Comparison of ENCODE assay signal across 39 cellular contexts in genomic region chr12:55407866-55408265, GRCh38. TPM values are rescaled to one million over a fixed set of nuclear protein-coding genes. Genes with fewer than 3 reads are reported as not detected.
"Had no signal": no experiment of that assay in that cellular context is flagged by ENCODE, and none has a peak within 500 bp of the region (broad histone marks: within the 10 kb centered on the region; RNA-seq: fewer than 3 reads in every experiment).

No MANE protein-coding gene starts in this region.

- H3K36me3 ChIP-seq: adrenal gland, ascending aorta, brain microvascular endothelial cell, breast epithelium, cardiac muscle cell had no signal

- H3K9me3 ChIP-seq: adrenal gland, ascending aorta, body of pancreas had no signal

- H3K27me3 Mint-ChIP-seq: brain had no signal

- H3K4me1 ChIP-seq: adrenal gland, ascending aorta, body of pancreas, breast epithelium had no signal

- H3K9me3 Mint-ChIP-seq: activated naive CD4-positive, alpha-beta T cell treated with anti-CD3 and anti-CD28 coated beads, Interleukin-2, amount 10 ng/mL, durations not matched to agents 7 days and 5 days; activated naive CD4-positive, alpha-beta T cell treated with anti-CD3 and anti-CD28 coated beads, Interleukin-2, amount 50 U/mL, for 72 hours; activated naive CD8-positive, alpha-beta T cell treated with anti-CD3 and anti-CD28 coated beads, Interleukin-2, amount 10 ng/mL, durations not matched to agents 7 days and 5 days; activated naive CD8-positive, alpha-beta T cell treated with anti-CD3 and anti-CD28 coated beads, Interleukin-2, amount 50 U/mL, for 24 hours; activated T-cell treated with anti-CD3 and anti-CD28 coated beads, Interleukin-2, amount 50 U/mL, for 4 hours; activated T-helper 1 cell treated with anti-CD3 and anti-CD28 coated beads, Interleukin-12 subunit alpha, Interleukin-12 subunit beta, Interleukin-2, Interleukin-4 antibody, amounts not matched to agents 30 ng/mL and 10 ng/mL and 1 ng/mL, durations not matched to agents 14 hours and 24 hours and 36 hours; activated T-helper 17 cell treated with anti-CD3 and anti-CD28 coated beads, Interleukin-2, amount 50 U/mL, for 72 hours; activated T-helper 2 cell treated with anti-CD3 and anti-CD28 coated beads, Interferon-gamma antibody, Interleukin-2, Interleukin-4, amounts not matched to agents 10 μg/mL and 5 μg/mL and 100 μg/mL, durations not matched to agents 14 hours and 24 hours and 36 hours; central memory CD8-positive, alpha-beta T cell had no signal

- H3K27ac Mint-ChIP-seq: activated naive CD4-positive, alpha-beta T cell treated with anti-CD3 and anti-CD28 coated beads for 36 hours; activated naive CD4-positive, alpha-beta T cell treated with anti-CD3 and anti-CD28 coated beads, Interleukin-2, amount 10 ng/mL, durations not matched to agents 7 days and 5 days; activated naive CD4-positive, alpha-beta T cell treated with anti-CD3 and anti-CD28 coated beads, Interleukin-2, amount 50 U/mL, for 24 hours; activated naive CD4-positive, alpha-beta T cell treated with anti-CD3 and anti-CD28 coated beads, Interleukin-2, amount 50 U/mL, for 72 hours; activated naive CD8-positive, alpha-beta T cell; activated naive CD8-positive, alpha-beta T cell treated with anti-CD3 and anti-CD28 coated beads for 36 hours; activated naive CD8-positive, alpha-beta T cell treated with anti-CD3 and anti-CD28 coated beads, Interleukin-2, amount 10 ng/mL, durations not matched to agents 7 days and 5 days; activated naive CD8-positive, alpha-beta T cell treated with anti-CD3 and anti-CD28 coated beads, Interleukin-2, amount 50 U/mL, for 24 hours; activated T-cell treated with anti-CD3 and anti-CD28 coated beads, Interleukin-2, amount 50 U/mL, for 72 hours; activated T-helper 1 cell treated with anti-CD3 and anti-CD28 coated beads, Interleukin-12 subunit alpha, Interleukin-12 subunit beta, Interleukin-2, Interleukin-4 antibody, amounts not matched to agents 30 ng/mL and 10 ng/mL and 1 ng/mL, durations not matched to agents 14 hours and 24 hours and 36 hours; activated T-helper 17 cell treated with anti-CD3 and anti-CD28 coated beads, Interleukin-2, amount 50 U/mL, for 72 hours; activated T-helper 2 cell treated with anti-CD3 and anti-CD28 coated beads, Interferon-gamma antibody, Interleukin-2, Interleukin-4, amounts not matched to agents 10 μg/mL and 5 μg/mL and 100 μg/mL, durations not matched to agents 14 hours and 24 hours and 36 hours; brain had no signal

- H3K4me3 Mint-ChIP-seq: activated naive CD4-positive, alpha-beta T cell treated with anti-CD3 and anti-CD28 coated beads for 36 hours; activated naive CD4-positive, alpha-beta T cell treated with anti-CD3 and anti-CD28 coated beads, Interleukin-2, amount 10 ng/mL, durations not matched to agents 7 days and 5 days; activated naive CD4-positive, alpha-beta T cell treated with anti-CD3 and anti-CD28 coated beads, Interleukin-2, amount 50 U/mL, for 24 hours; activated naive CD8-positive, alpha-beta T cell; activated naive CD8-positive, alpha-beta T cell treated with anti-CD3 and anti-CD28 coated beads for 36 hours; activated naive CD8-positive, alpha-beta T cell treated with anti-CD3 and anti-CD28 coated beads, Interleukin-2, amount 10 ng/mL, durations not matched to agents 7 days and 5 days; activated naive CD8-positive, alpha-beta T cell treated with anti-CD3 and anti-CD28 coated beads, Interleukin-2, amount 50 U/mL, for 24 hours; activated T-cell treated with anti-CD3 and anti-CD28 coated beads, Interleukin-2, amount 50 U/mL, for 4 hours; activated T-cell treated with anti-CD3 and anti-CD28 coated beads, Interleukin-2, amount 50 U/mL, for 72 hours; activated T-helper 1 cell treated with anti-CD3 and anti-CD28 coated beads, Interleukin-12 subunit alpha, Interleukin-12 subunit beta, Interleukin-2, Interleukin-4 antibody, amounts not matched to agents 30 ng/mL and 10 ng/mL and 1 ng/mL, durations not matched to agents 14 hours and 24 hours and 36 hours; activated T-helper 17 cell treated with anti-CD3 and anti-CD28 coated beads, Interleukin-2, amount 50 U/mL, for 72 hours; brain; central memory CD8-positive, alpha-beta T cell had no signal

- H3K4me3 ChIP-seq: adrenal gland, ascending aorta, body of pancreas, breast epithelium, cardiac muscle cell had no signal

- FAIRE-seq: astrocyte, bronchial epithelial cell had no signal

- ATAC-seq: activated naive CD4-positive, alpha-beta T cell treated with anti-CD3 and anti-CD28 coated beads, Interleukin-2, amount 50 U/mL, for 72 hours; activated naive CD8-positive, alpha-beta T cell treated with anti-CD3 and anti-CD28 coated beads, Interleukin-2, amount 50 U/mL, for 24 hours; activated T-cell treated with anti-CD3 and anti-CD28 coated beads, Interleukin-2, amount 50 U/mL, for 4 hours; activated T-cell treated with anti-CD3 and anti-CD28 coated beads, Interleukin-2, amount 50 U/mL, for 72 hours; activated T-helper 17 cell treated with anti-CD3 and anti-CD28 coated beads, Interleukin-2, amount 50 U/mL, for 72 hours; body of pancreas had no signal

- DNase-seq: activated effector memory CD4-positive, alpha-beta T cell treated with anti-CD3 and anti-CD28 coated beads, Interleukin-2, amount 50 U/mL, for 16 hours; activated effector memory CD4-positive, alpha-beta T cell treated with Interleukin-2 at 50 U/mL for 16 hours; activated gamma-delta T cell; activated gamma-delta T cell treated with Interleukin-2 at 50 U/mL for 16 hours; activated naive CD4-positive, alpha-beta T cell; activated naive CD4-positive, alpha-beta T cell treated with anti-CD3 and anti-CD28 coated beads for 36 hours; activated naive CD4-positive, alpha-beta T cell treated with anti-CD3 and anti-CD28 coated beads, Interleukin-2, amount 10 ng/mL, durations not matched to agents 7 days and 5 days; activated naive CD4-positive, alpha-beta T cell treated with anti-CD3 and anti-CD28 coated beads, Interleukin-2, amount 50 U/mL, for 16 hours; activated naive CD4-positive, alpha-beta T cell treated with Interleukin-2 at 50 U/mL for 16 hours; activated naive CD8-positive, alpha-beta T cell treated with anti-CD3 and anti-CD28 coated beads for 36 hours; activated naive CD8-positive, alpha-beta T cell treated with anti-CD3 and anti-CD28 coated beads, Interleukin-2, amount 10 ng/mL, durations not matched to agents 7 days and 5 days; activated naive CD8-positive, alpha-beta T cell treated with anti-CD3 and anti-CD28 coated beads, Interleukin-2, amount 50 U/mL, for 24 hours; activated T-cell treated with anti-CD3 and anti-CD28 coated beads, Interleukin-2, amount 50 U/mL, for 4 hours; activated T-cell treated with anti-CD3 and anti-CD28 coated beads, Interleukin-2, amount 50 U/mL, for 48 hours; activated T-cell treated with anti-CD3 and anti-CD28 coated beads, Interleukin-2, amount 50 U/mL, for 72 hours; adrenal gland; amniotic stem cell; amygdala; anterior cingulate cortex; aorta; body of pancreas; brain microvascular endothelial cell; caudate nucleus; central memory CD4-positive, alpha-beta T cell; cerebellar nuclear complex had no signal

- H3K36me3 Mint-ChIP-seq: activated naive CD4-positive, alpha-beta T cell treated with anti-CD3 and anti-CD28 coated beads, Interleukin-2, amount 10 ng/mL, durations not matched to agents 7 days and 5 days; activated naive CD4-positive, alpha-beta T cell treated with anti-CD3 and anti-CD28 coated beads, Interleukin-2, amount 50 U/mL, for 24 hours; activated naive CD4-positive, alpha-beta T cell treated with anti-CD3 and anti-CD28 coated beads, Interleukin-2, amount 50 U/mL, for 72 hours; activated naive CD8-positive, alpha-beta T cell; activated naive CD8-positive, alpha-beta T cell treated with anti-CD3 and anti-CD28 coated beads for 36 hours; activated naive CD8-positive, alpha-beta T cell treated with anti-CD3 and anti-CD28 coated beads, Interleukin-2, amount 10 ng/mL, durations not matched to agents 7 days and 5 days; brain had no signal

- H3K4me1 Mint-ChIP-seq: activated naive CD4-positive, alpha-beta T cell treated with anti-CD3 and anti-CD28 coated beads, Interleukin-2, amount 10 ng/mL, durations not matched to agents 7 days and 5 days; activated naive CD4-positive, alpha-beta T cell treated with anti-CD3 and anti-CD28 coated beads, Interleukin-2, amount 50 U/mL, for 24 hours; activated naive CD8-positive, alpha-beta T cell treated with anti-CD3 and anti-CD28 coated beads for 36 hours; activated naive CD8-positive, alpha-beta T cell treated with anti-CD3 and anti-CD28 coated beads, Interleukin-2, amount 10 ng/mL, durations not matched to agents 7 days and 5 days; activated naive CD8-positive, alpha-beta T cell treated with anti-CD3 and anti-CD28 coated beads, Interleukin-2, amount 50 U/mL, for 24 hours; activated T-helper 17 cell treated with anti-CD3 and anti-CD28 coated beads, Interleukin-2, amount 50 U/mL, for 72 hours; brain; central memory CD8-positive, alpha-beta T cell had no signal

- H3K27ac ChIP-seq: adrenal gland, ascending aorta, body of pancreas, brain microvascular endothelial cell, breast epithelium, cardiac muscle cell had no signal

RNA-seq across cellular contexts. Expression of gene OR6C65, which starts 7.5 kb away (rescaled TPM):
- polyA plus RNA-seq: adipose tissue, adrenal gland, aorta, cardiac muscle cell had no signal

RNA-seq across cellular contexts. Expression of gene OR6C76, which starts 18.2 kb away (rescaled TPM):
- polyA plus RNA-seq: adipose tissue, adrenal gland, aorta, cardiac muscle cell had no signal

RNA-seq across cellular contexts. Expression of gene OR6C2, which starts 36.0 kb away (rescaled TPM):
- polyA plus RNA-seq: adipose tissue, adrenal gland, aorta, cardiac muscle cell had no signal

RNA-seq across cellular contexts. Expression of gene OR6C75, which starts 45.1 kb away (rescaled TPM):
- polyA plus RNA-seq: adrenal gland, aorta, cardiac muscle cell had no signal
